In the genomic region with DNA sequence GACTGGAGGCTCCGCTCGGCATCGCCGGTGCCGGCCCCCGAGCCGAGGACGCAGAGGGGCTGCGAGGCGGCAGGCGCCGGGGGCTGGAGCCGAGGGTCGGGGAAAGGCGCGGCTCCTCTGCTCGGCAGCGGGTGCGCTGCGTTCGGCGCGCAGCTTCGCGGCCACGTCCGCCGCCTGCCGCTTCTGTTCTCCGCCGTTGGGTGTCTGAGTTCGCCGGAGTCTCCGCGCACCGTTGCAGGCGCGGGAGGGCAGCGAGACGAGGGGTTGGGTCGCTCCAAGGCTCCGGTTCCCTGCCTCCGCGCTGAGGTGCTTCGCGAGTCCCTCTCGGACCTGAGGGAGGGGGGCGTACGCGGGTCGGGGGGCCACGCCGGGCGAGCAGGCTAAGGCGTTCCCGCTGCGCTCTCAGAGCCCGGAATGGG, we compare ENCODE assay signal across 9 cellular contexts. TPM values are rescaled to one million over a fixed set of nuclear protein-coding genes. Genes with fewer than 3 reads are reported as not detected.
DNase-seq lines count a peak whose midpoint lies in the region; ATAC-seq, FAIRE-seq and TF ChIP-seq lines count a peak whose summit lies in the region.
"Had no signal": no experiment of that assay in that cellular context is flagged by ENCODE, and none has a peak within 500 bp of the region (broad histone marks: within the 10 kb centered on the region; RNA-seq: fewer than 3 reads in every experiment).

No MANE protein-coding gene starts in this region.

- H3K9ac ChIP-seq in H1 (replicated peaks in 1 of 4; ENCODE audit: extremely low read depth in 1 of 4, low read depth in 3 of 4, low read length in 3 of 4), result peak overlapping the region in 1 of 4 experiments; percentile 52; a peak in 2 of 7 replicates
- no peak overlapping the region for H3K9ac ChIP-seq in muscle layer of colon (ENCODE audit: low read length)

- peak overlapping the region; percentile 72 for H4K8ac ChIP-seq in H1 (ENCODE audit: extremely low read depth, insufficient read depth, low read length)

- H3K4me1 ChIP-seq in H1 (replicated peaks in 1 of 4; ENCODE audit: control insufficient read depth in 3 of 4, insufficient read depth in 4 of 4, low read length in 3 of 4) (peaks cover 0 to 46% (median 39%) of the 10 kb centered on the region in 4 experiments; a peak in 6 of 7 replicates), muscle layer of colon (ENCODE audit: insufficient read depth, low read length) (peaks cover 7% of the 10 kb centered on the region), tibial artery (peaks cover 0 to 62% (median 35%) of the 10 kb centered on the region in 4 donors)

- H3K56ac ChIP-seq in H1 (replicated peaks; ENCODE audit: insufficient read length, low read depth, low read length), result peak overlapping the region; percentile 69

- H2AK5ac ChIP-seq in H1 (ENCODE audit: low read depth, low read length), result no peak overlapping the region

- peaks cover 0 to 24% (median 0%) of the 10 kb centered on the region in 4 experiments; a peak in 1 of 8 replicates for H3K36me3 ChIP-seq in H1 (ENCODE audit: control insufficient read depth in 2 of 4, insufficient read depth in 4 of 4, low read length in 3 of 4)
- H3K36me3 ChIP-seq in muscle layer of colon (ENCODE audit: insufficient read depth, low read length), result no peaks in the 10 kb centered on the region
- H3K36me3 ChIP-seq in tibial artery, result no peaks in the 10 kb centered on the region

- H4K91ac ChIP-seq in H1 (replicated peaks; ENCODE audit: insufficient read length, low read length), result peak overlapping the region; percentile 85

- peaks cover 24% of the 10 kb centered on the region for H3K23me2 ChIP-seq in H1 (ENCODE audit: low read depth, low read length)

- no peak overlapping the region for H3K23ac ChIP-seq in H1 (ENCODE audit: insufficient read length)

- no peak; a peak in 1 of 4 replicates for TF ChIP-seq RAD21 in H1 (IDR thresholded peaks at IDR 0.05 in 1 of 2, conservative IDR thresholded peaks at IDR 0.05 in 1 of 2; ENCODE audit: low read depth in 2 of 2, low read length in 2 of 2)

- TF ChIP-seq EP300 in H1 (IDR thresholded peaks at IDR 0.05; ENCODE audit: borderline replicate concordance in 1 of 2, low read depth in 2 of 2, low read length in 2 of 2), result no peak

- intact Hi-C loops in tibial artery (cut with DNase I; ENCODE audit: low total_unique reads), result loop anchor here (10.0 kb wide), 5 partner anchors 64 to 1046 kb away; no protein-coding TSS in a partner anchor

- H3K18ac ChIP-seq in H1 (ENCODE audit: extremely low read depth, low read length), result peak overlapping the region; percentile 71

- H3K79me1 ChIP-seq in H1 (ENCODE audit: low read depth, low read length), result no peaks in the 10 kb centered on the region

- POLR2A ChIA-PET in H1 (lab: Charles Lee; ENCODE audit: partially characterized antibody), result interaction anchor here (0.9 to 1.2 kb wide), 3 partner anchors 9 to 81 kb away, joined by 3 read pairs; no protein-coding TSS in a partner anchor

- H3K27ac ChIP-seq in H1 (ENCODE audit: low read depth, low read length) (no peak overlapping the region), muscle layer of colon (ENCODE audit: low read depth, low read length) (peak overlapping the region; percentile 58), tibial artery (peak overlapping the region; percentile 92 to 94)

- peak overlapping the region; percentile 88; the same call in 1 of the 2 replicates for H2BK12ac ChIP-seq in H1 (ENCODE audit: low read depth, low read length)

- peak overlapping the region; percentile 83 to 95 for H3K4me2 ChIP-seq in H1 (ENCODE audit: insufficient read depth in 1 of 2, low read depth in 2 of 2, low read length in 2 of 2)

- peak overlapping the region; percentile 90; the same call in 1 of the 2 replicates for H2BK5ac ChIP-seq in H1 (ENCODE audit: low read depth, low read length)

- H2AFZ ChIP-seq in H1 (ENCODE audit: low read length), result no peak overlapping the region

- H3K4me3 ChIP-seq in H1 (ENCODE audit: extremely low read depth in 1 of 4, insufficient read depth in 2 of 4, low read depth in 3 of 4, low read length in 4 of 4), result peak overlapping the region; percentile 38 to 69 (median 48)
- peak overlapping the region; percentile 68 to 89 for H3K4me3 ChIP-seq in muscle layer of colon (ENCODE audit: low read depth in 1 of 2, low read length in 2 of 2)
- peak overlapping the region; percentile 75 to 86 for H3K4me3 ChIP-seq in tibial artery

- peaks cover 58 to 74% (median 70%) of the 10 kb centered on the region in 4 experiments for H3K27me3 ChIP-seq in H1 (replicated peaks in 1 of 4; ENCODE audit: control insufficient read depth in 3 of 4, extremely low read depth in 1 of 4, insufficient read depth in 3 of 4, low read length in 3 of 4)
- H3K27me3 ChIP-seq in muscle layer of colon (ENCODE audit: control insufficient read depth in 1 of 2, insufficient read depth in 2 of 2, low read length in 2 of 2), result peaks cover 0 to 41% of the 10 kb centered on the region in 2 donors
- H3K27me3 ChIP-seq in tibial artery, result no peaks in the 10 kb centered on the region

- CTCF ChIA-PET in H1 (lab: Charles Lee; ENCODE audit: partially characterized antibody), result interaction anchor here (1.1 kb wide), 1 partner anchor 54 kb away, joined by 3 read pairs; no protein-coding TSS in a partner anchor

- no peak overlapping the region; the same call in 1 of the 2 replicates for H2BK20ac ChIP-seq in H1 (ENCODE audit: low read length)

- no peak overlapping the region for H2BK120ac ChIP-seq in H1 (replicated peaks; ENCODE audit: low read depth, low read length)

- ATAC-seq in GM21576 (IDR thresholded peaks at IDR 0.05; ENCODE audit: unreplicated experiment), result no peak

- H4K20me1 ChIP-seq in H1 (replicated peaks in 1 of 2; ENCODE audit: control insufficient read depth in 1 of 2, insufficient read depth in 2 of 2, low read length in 2 of 2), result peaks cover 9 to 10% of the 10 kb centered on the region in 2 experiments

- no peak overlapping the region for H4K5ac ChIP-seq in H1 (ENCODE audit: insufficient read length, low read depth, low read length)

- peak overlapping the region; percentile 94 for H3K4ac ChIP-seq in H1 (replicated peaks; ENCODE audit: insufficient read length, low read depth, low read length)

- FAIRE-seq in H1 (lab: Jason Lieb, UNC), result no peak

- H3K14ac ChIP-seq in H1 (ENCODE audit: insufficient read length), result no peak overlapping the region

- DNase-seq in NCI-H345 (lab: John Stamatoyannopoulos, UW), result peak; percentile 4
- DNase-seq in NCI-H345 treated with DMSO at 0.1 percent for 48 hours (lab: John Stamatoyannopoulos, UW; ENCODE audit: unreplicated experiment), result no peak
- DNase-seq in activated CD4-positive, alpha-beta T cell treated with anti-CD3 and anti-CD28 coated beads for 48 hours, result peak; percentile 46
- peak in 1 of 2 experiments; percentile 81 for DNase-seq in H1 (ENCODE audit: low read depth in 1 of 2, low spot score in 2 of 2)
- DNase-seq in tibial artery, result no peak
- no peak for DNase-seq in pons (ENCODE audit: low spot score)
- DNase-seq: DND-41 had no signal

- no peaks in the 10 kb centered on the region for H3K9me3 ChIP-seq in H1 (ENCODE audit: insufficient read depth in 2 of 2, low read depth in 1 of 2, low read length in 1 of 2)
- no peaks in the 10 kb centered on the region for H3K9me3 ChIP-seq in muscle layer of colon (ENCODE audit: low read length)
- no peaks in the 10 kb centered on the region for H3K9me3 ChIP-seq in tibial artery

- TF ChIP-seq POLR2A in H1 (IDR thresholded peaks at IDR 0.05; ENCODE audit: control extremely low read depth in 1 of 2, low read depth in 2 of 2, low read length in 2 of 2), result no peak

- H3K79me2 ChIP-seq in H1 (ENCODE audit: control insufficient read depth in 1 of 2, insufficient read depth in 2 of 2, low read length in 2 of 2), result no peaks in the 10 kb centered on the region

- 2% methylated on average over 28 of the region's 58 CpGs; no CpG with 5 or more reads in 1 of the 2 experiments for WGBS in H1 (ENCODE audit: extremely low coverage in 1 of 2, insufficient coverage in 1 of 2, insufficient read length in 1 of 2, insufficient replicate concordance in 2 of 2, low coverage in 1 of 2, low lambda C conversion rate in 2 of 2, missing lambda C conversion rate in 1 of 2), 2 experiments

- no peak overlapping the region for H2BK15ac ChIP-seq in H1 (ENCODE audit: low read length)

- no peak for TF ChIP-seq CTCF in H1 (IDR thresholded peaks at IDR 0.05; ENCODE audit: control extremely low read depth in 1 of 3, insufficient read depth in 1 of 3, low read depth in 1 of 3, low read length in 3 of 3)
- TF ChIP-seq CTCF in tibial artery (IDR thresholded peaks at IDR 0.05), result no peak

TF ChIP-seq in H1, 55 proteins besides CTCF, POLR2A, EP300 and RAD21 (continues in another document):
- no peak; the same call in 1 of the 2 replicates for TF ChIP-seq E2F6 (IDR thresholded peaks at IDR 0.05)
- TF ChIP-seq, protein P1, sequence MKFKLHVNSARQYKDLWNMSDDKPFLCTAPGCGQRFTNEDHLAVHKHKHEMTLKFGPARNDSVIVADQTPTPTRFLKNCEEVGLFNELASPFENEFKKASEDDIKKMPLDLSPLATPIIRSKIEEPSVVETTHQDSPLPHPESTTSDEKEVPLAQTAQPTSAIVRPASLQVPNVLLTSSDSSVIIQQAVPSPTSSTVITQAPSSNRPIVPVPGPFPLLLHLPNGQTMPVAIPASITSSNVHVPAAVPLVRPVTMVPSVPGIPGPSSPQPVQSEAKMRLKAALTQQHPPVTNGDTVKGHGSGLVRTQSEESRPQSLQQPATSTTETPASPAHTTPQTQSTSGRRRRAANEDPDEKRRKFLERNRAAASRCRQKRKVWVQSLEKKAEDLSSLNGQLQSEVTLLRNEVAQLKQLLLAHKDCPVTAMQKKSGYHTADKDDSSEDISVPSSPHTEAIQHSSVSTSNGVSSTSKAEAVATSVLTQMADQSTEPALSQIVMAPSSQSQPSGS (IDR thresholded peaks at IDR 0.05; ENCODE audit: low read length), result no peak
- no peak for TF ChIP-seq BACH1 (IDR thresholded peaks at IDR 0.05; ENCODE audit: low read length)
- peak; percentile 7 for TF ChIP-seq KDM4A (IDR thresholded peaks at IDR 0.05; ENCODE audit: low read depth, low read length, severe bottlenecking)
- no peak for TF ChIP-seq NRF1 (IDR thresholded peaks at IDR 0.05; ENCODE audit: low read depth, low read length)

RNA-seq across cellular contexts. Expression of gene MN1, which starts 0.3 kb away (rescaled TPM):
- 4.9 and 5.2 TPM in 2 replicates for total RNA-seq in H1 (2021; fragmentation: NEBNext Ultra II Directional; extraction: Animal tissue kit (Norgen Biotek cat#: 25700))
- polyA plus RNA-seq in H1 (2011; rRNA removed), result 3.1 and 5.0 TPM in 2 replicates
- polyA plus RNA-seq in H1 (2011; cell fraction: cytosol; rRNA removed), result 2.5 TPM
- 5.9 TPM for polyA plus RNA-seq in H1 (2011; cell fraction: nucleus; rRNA removed)
- polyA plus RNA-seq in H1 (2012, experiment 1 of 2), result 2.5 to 3.7 TPM (median 3.4 TPM) in 4 replicates
- polyA plus RNA-seq in H1 (2012, experiment 2 of 2), result 1.8 TPM
- polyA plus RNA-seq in H1 (2013, experiment 1 of 2), result 2.8 TPM
- 3.1 TPM for polyA plus RNA-seq in H1 (2013, experiment 2 of 2)
- polyA minus RNA-seq in H1 (2011; rRNA and poly(A)+ RNA removed), result 2.0 and 3.1 TPM in 2 replicates
- polyA minus RNA-seq in H1 (2011; cell fraction: cytosol; rRNA and poly(A)+ RNA removed), result 5.6 TPM
- 3.3 TPM for polyA minus RNA-seq in H1 (2011; cell fraction: nucleus; rRNA and poly(A)+ RNA removed)

Comparison
In these comparisons a context has a peak if more than half of its experiments do, and no peak if none do; other contexts are left out.
1. DNase-seq: peak in NCI-H345 (single experiment) and activated CD4-positive, alpha-beta T cell treated with anti-CD3 and anti-CD28 coated beads for 48 hours (single experiment); none in NCI-H345 treated with DMSO at 0.1 percent for 48 hours (single experiment), tibial artery (0 of 2) and pons (single experiment).
2. Peak in every context shown above with its lines, with median percentiles within 50 percentile points of each other: H3K4me3 ChIP-seq.